Comparison of ENCODE assay signal across 1 cellular context in genomic region chr12:124869011-124869665, GRCh38.
TF ChIP-seq lines count a peak whose summit lies in the region.

No MANE protein-coding gene starts in this region.

TF ChIP-seq in GM23338, 12 proteins besides CTCF, POLR2A, EP300 and RAD21:
- no peak for TF ChIP-seq ZNF462 (CRISPR knock-in tag; IDR thresholded peaks at IDR 0.05)
- no peak for TF ChIP-seq ZNF114 (CRISPR knock-in tag; IDR thresholded peaks at IDR 0.05)
- no peak for TF ChIP-seq ZNF331 (CRISPR knock-in tag; IDR thresholded peaks at IDR 0.05; ENCODE audit: low read depth)
- TF ChIP-seq POLR2AphosphoS5 (IDR thresholded peaks at IDR 0.05; ENCODE audit: low read depth), result no peak
- no peak for TF ChIP-seq NANOG (IDR thresholded peaks at IDR 0.05; ENCODE audit: borderline replicate concordance)
